ENCODE assay signal across 10 cellular contexts in the genomic region with DNA sequence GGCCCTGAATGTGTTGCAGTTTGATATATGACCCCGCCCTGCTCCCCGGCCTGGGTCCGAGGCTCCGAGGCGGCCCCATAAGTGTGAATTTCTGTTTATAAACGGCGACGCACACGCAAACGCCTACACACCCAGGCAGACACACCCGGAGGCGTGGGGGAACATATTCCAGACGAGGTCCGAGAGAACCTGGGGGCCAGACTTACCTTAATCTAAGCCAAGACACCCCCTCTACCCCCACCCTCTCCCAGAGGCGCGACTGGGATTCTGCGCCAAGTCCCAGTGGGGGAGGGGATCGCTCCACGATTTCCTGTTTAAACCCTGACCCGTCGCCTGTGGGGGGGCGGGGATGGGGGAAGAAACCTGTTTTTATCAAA. TPM values are rescaled to one million over a fixed set of nuclear protein-coding genes. Genes with fewer than 3 reads are reported as not detected.
DNase-seq lines count a peak whose midpoint lies in the region; ATAC-seq and TF ChIP-seq lines count a peak whose summit lies in the region.
"Had no signal": no experiment of that assay in that cellular context is flagged by ENCODE, and none has a peak within 500 bp of the region (broad histone marks: within the 10 kb centered on the region; RNA-seq: fewer than 3 reads in every experiment).

No MANE protein-coding gene starts in this region.

- POLR2A ChIA-PET in Caco-2 (lab: Charles Lee) = no interaction called here

- peak overlapping the region; percentile 58 for H3K4me3 ChIP-seq in Caco-2 (ENCODE audit: low read depth, low read length)

- TF ChIP-seq CTCF in Caco-2 (IDR thresholded peaks at IDR 0.05; ENCODE audit: insufficient read depth in 1 of 2, low read depth in 1 of 2, low read length in 1 of 2, severe bottlenecking in 1 of 2, unreplicated experiment in 1 of 2) (no peak), nephron (IDR thresholded peaks at IDR 0.05; ENCODE audit: unreplicated experiment in 3 of 3) (no peak)

- peaks cover 23% of the 10 kb centered on the region for H3K4me1 ChIP-seq in Caco-2

- CTCF ChIA-PET in Caco-2 (lab: Charles Lee) = no interaction called here

- peaks cover 20% of the 10 kb centered on the region for H3K4me1 Mint-ChIP-seq in Caco-2 (ENCODE audit: low read depth, unreplicated experiment)
- H3K4me1 Mint-ChIP-seq in nephron = peaks cover 62% of the 10 kb centered on the region

- H3K27me3 Mint-ChIP-seq in Caco-2 (ENCODE audit: insufficient read depth, unreplicated experiment) = no peaks in the 10 kb centered on the region
- H3K27me3 Mint-ChIP-seq in nephron (ENCODE audit: low read depth) = peaks cover 18% of the 10 kb centered on the region

- H3K9me3 Mint-ChIP-seq in Caco-2 (ENCODE audit: unreplicated experiment) (no peaks in the 10 kb centered on the region), nephron (no peaks in the 10 kb centered on the region)

- DNase-seq in Caco-2 (no peak), amniotic epithelial cell (ENCODE audit: low read depth) (peak; percentile 61), Ammon's horn (ENCODE audit: low spot score) (no peak)
- DNase-seq: occipital lobe had no signal

- no TSS peak for BruUV-seq in Caco-2 (replicated peaks; lab: Mats Ljungman, UMichigan)

- no peaks in the 10 kb centered on the region for H3K36me3 ChIP-seq in Caco-2 (ENCODE audit: control insufficient read depth, insufficient read depth, low read length)
- no peaks in the 10 kb centered on the region for H3K36me3 ChIP-seq in KOPT-K1 (ENCODE audit: insufficient read depth, low read length)

- H3K27ac ChIP-seq in KOPT-K1 (ENCODE audit: low read depth, low read length, poor library complexity, severe bottlenecking) = peak overlapping the region; percentile 63

- H3K4me3 Mint-ChIP-seq in Caco-2 (ENCODE audit: unreplicated experiment) (peak overlapping the region; percentile 98), nephron (peak overlapping the region; percentile 85 to 90 (median 89))

- H3K9me3 ChIP-seq in Caco-2 = no peaks in the 10 kb centered on the region
- no peaks in the 10 kb centered on the region for H3K9me3 ChIP-seq in KOPT-K1 (ENCODE audit: insufficient read depth, low read length, poor library complexity, severe bottlenecking)

- H3K36me3 Mint-ChIP-seq in Caco-2 (ENCODE audit: insufficient read depth, unreplicated experiment) (peaks cover 6% of the 10 kb centered on the region), nephron (ENCODE audit: low read depth) (peaks cover 3% of the 10 kb centered on the region)

- no peaks in the 10 kb centered on the region for H3K27me3 ChIP-seq in Caco-2 (replicated peaks; ENCODE audit: control insufficient read depth, insufficient read depth, low read length)

- H3K27ac Mint-ChIP-seq in Caco-2 (ENCODE audit: unreplicated experiment) (peak overlapping the region; percentile 83), nephron (peak overlapping the region; percentile 93 to 97 (median 95))

- no peak for ATAC-seq in GM21526 (IDR thresholded peaks at IDR 0.05; ENCODE audit: low FRiP score, unreplicated experiment)
- ATAC-seq in GM18909 (IDR thresholded peaks at IDR 0.05; ENCODE audit: poor library complexity, unreplicated experiment) = no peak
- no peak for ATAC-seq in GM19351 (IDR thresholded peaks at IDR 0.05; ENCODE audit: unreplicated experiment)

- intact Hi-C loops in Caco-2 (cut with micrococcal nuclease; ENCODE audit: unreplicated experiment) = loop anchor here (5.0 kb wide), 1 partner anchor 41 kb away; no protein-coding TSS in a partner anchor

RNA-seq across cellular contexts. Expression of gene HOXC6, which starts 9.6 kb away (rescaled TPM):
- total RNA-seq in Caco-2 (2022) = 10.2 and 12.1 TPM in 2 replicates
- total RNA-seq: bronchial epithelial cell, occipital lobe had no signal

RNA-seq across cellular contexts. Expression of gene HOXC8, which starts 9.8 kb away (rescaled TPM):
- 10.8 and 11.3 TPM in 2 replicates for total RNA-seq in Caco-2 (2022)
- total RNA-seq: bronchial epithelial cell, occipital lobe had no signal

RNA-seq across cellular contexts. Expression of gene HOXC5, which starts 14.3 kb away (rescaled TPM):
- total RNA-seq in Caco-2 (2022) = 3.4 and 3.6 TPM in 2 replicates
- total RNA-seq: bronchial epithelial cell, occipital lobe had no signal

RNA-seq across cellular contexts. Expression of gene HOXC9, which starts 18.6 kb away (rescaled TPM):
- total RNA-seq in Caco-2 (2022) = 2.9 and 3.1 TPM in 2 replicates
- total RNA-seq: bronchial epithelial cell, occipital lobe had no signal

RNA-seq across cellular contexts. Expression of gene HOXC10, which starts 33.6 kb away (rescaled TPM):
- 4.0 and 4.5 TPM in 2 replicates for total RNA-seq in Caco-2 (2022)
- total RNA-seq: bronchial epithelial cell, occipital lobe had no signal
